ENCODE assay signal across 8 cellular contexts in genomic region chr18:45967007-45967706, GRCh38. TPM values are rescaled to one million over a fixed set of nuclear protein-coding genes. Genes with fewer than 3 reads are reported as not detected.
DNase-seq lines count a peak whose midpoint lies in the region; ATAC-seq and TF ChIP-seq lines count a peak whose summit lies in the region.

EPG5 (minus strand) TSS chr18:45967329; CDS start chr18:45967239, 90 bp downstream.

- H3K36me3 ChIP-seq in breast epithelium (no peaks in the 10 kb centered on the region), iPS-20b (ENCODE audit: insufficient read depth, low read depth, low read length) (no peaks in the 10 kb centered on the region), skeletal muscle tissue (ENCODE audit: control insufficient read depth in 3 of 3, insufficient read depth in 3 of 3, low read length in 3 of 3) (peaks cover 0 to 2% (median 0%) of the 10 kb centered on the region in 3 donors)

- POLR2A ChIA-PET in AG04450 (lab: Yijun Ruan, JAX): no interaction called here

- peaks cover 0 to 5% of the 10 kb centered on the region in 2 donors for H3K4me1 ChIP-seq in breast epithelium
- no peaks in the 10 kb centered on the region for H3K4me1 ChIP-seq in iPS-20b (ENCODE audit: insufficient read depth, low read length)
- H3K4me1 ChIP-seq in skeletal muscle tissue (ENCODE audit: control insufficient read depth in 3 of 3, insufficient read depth in 3 of 3, low read length in 3 of 3): peaks cover 11 to 20% (median 13%) of the 10 kb centered on the region in 3 donors

- intact Hi-C loops in breast epithelium (cut with DNase I; ENCODE audit: low total_unique reads): no loop called here

- peak within 1 kb of the TSS; percentile 90 for H3K9ac ChIP-seq in iPS-20b (ENCODE audit: low read depth, low read length)
- peak within 1 kb of the TSS; percentile 94 to 98 (median 96) for H3K9ac ChIP-seq in skeletal muscle tissue (ENCODE audit: low read depth in 1 of 3, low read length in 3 of 3)

- H3K4me3 ChIP-seq in AG04450 (ENCODE audit: low read depth, low read length) (peak within 1 kb of the TSS; percentile 99), breast epithelium (peak within 1 kb of the TSS; percentile 70 to 85 (median 82)), iPS-20b (ENCODE audit: low read length) (peak within 1 kb of the TSS; percentile 87), skeletal muscle tissue (ENCODE audit: low read length in 3 of 3) (peak within 1 kb of the TSS; percentile 86 to 99 (median 98))

- H3K27ac ChIP-seq in AG04450 (ENCODE audit: low read depth, low read length) (peak within 1 kb of the TSS; percentile 70), VCaP (peak within 1 kb of the TSS; percentile 77), breast epithelium (peak within 1 kb of the TSS; percentile 87 to 89), iPS-20b (ENCODE audit: low read length) (no peak within 1 kb of the TSS), skeletal muscle tissue (ENCODE audit: low read depth, low read length) (peak within 1 kb of the TSS; percentile 80)

- TF ChIP-seq CTCF in AG04450 (IDR thresholded peaks at IDR 0.05; ENCODE audit: low read depth, low read length): no peak
- TF ChIP-seq CTCF in VCaP (conservative IDR thresholded peaks at IDR 0.05): no peak
- no peak for TF ChIP-seq CTCF in breast epithelium (IDR thresholded peaks at IDR 0.05)

- CTCF ChIA-PET in AG04450 (lab: Charles Lee): no interaction called here

- ATAC-seq in GM18907 (IDR thresholded peaks at IDR 0.05; ENCODE audit: unreplicated experiment) (peak; percentile 95), HG03139 (IDR thresholded peaks at IDR 0.05; ENCODE audit: unreplicated experiment) (peak; percentile 96)

- no peaks in the 10 kb centered on the region; the same call in 1 of the 2 replicates for H3K9me3 ChIP-seq in AG04450 (ENCODE audit: control insufficient read depth, insufficient read depth, low read length)
- H3K9me3 ChIP-seq in breast epithelium: no peaks in the 10 kb centered on the region
- H3K9me3 ChIP-seq in iPS-20b (ENCODE audit: insufficient read depth, low read depth, low read length): no peaks in the 10 kb centered on the region
- no peaks in the 10 kb centered on the region for H3K9me3 ChIP-seq in skeletal muscle tissue (ENCODE audit: control insufficient read depth in 3 of 3, low read length in 3 of 3)

- H3K27me3 ChIP-seq in AG04450 (ENCODE audit: control insufficient read depth, insufficient read depth, low read length) (no peaks in the 10 kb centered on the region), breast epithelium (no peaks in the 10 kb centered on the region), iPS-20b (ENCODE audit: insufficient read depth, low read length) (peaks cover 15% of the 10 kb centered on the region), skeletal muscle tissue (ENCODE audit: control insufficient read depth in 3 of 3, insufficient read depth in 3 of 3, low read length in 3 of 3) (no peaks in the 10 kb centered on the region)

- DNase-seq in AG04450 (ENCODE audit: low read depth, low spot score) (peak; percentile 84), NCI-H2196 treated with DMSO at 0.1 percent for 48 hours (lab: John Stamatoyannopoulos, UW; ENCODE audit: unreplicated experiment) (peak; percentile 94), breast epithelium (ENCODE audit: low spot score in 2 of 2) (peak; percentile 94 to 95)

- TF ChIP-seq POLR2A in breast epithelium (IDR thresholded peaks at IDR 0.05): peak; percentile 30

RNA-seq across cellular contexts. Expression of gene EPG5, which starts in this region (rescaled TPM):
- 49.5 and 51.5 TPM in 2 replicates for polyA plus RNA-seq in AG04450 (2011; rRNA removed)
- 203 and 210 TPM in 2 replicates for polyA minus RNA-seq in AG04450 (2011; rRNA and poly(A)+ RNA removed)
- total RNA-seq in breast epithelium: 10 to 100 TPM; 38.7 to 64.5 (median 48.8) TPM
- total RNA-seq in skeletal muscle tissue: 31.8 TPM
